8 cellular contexts compared by ENCODE assay signal in the genomic region with DNA sequence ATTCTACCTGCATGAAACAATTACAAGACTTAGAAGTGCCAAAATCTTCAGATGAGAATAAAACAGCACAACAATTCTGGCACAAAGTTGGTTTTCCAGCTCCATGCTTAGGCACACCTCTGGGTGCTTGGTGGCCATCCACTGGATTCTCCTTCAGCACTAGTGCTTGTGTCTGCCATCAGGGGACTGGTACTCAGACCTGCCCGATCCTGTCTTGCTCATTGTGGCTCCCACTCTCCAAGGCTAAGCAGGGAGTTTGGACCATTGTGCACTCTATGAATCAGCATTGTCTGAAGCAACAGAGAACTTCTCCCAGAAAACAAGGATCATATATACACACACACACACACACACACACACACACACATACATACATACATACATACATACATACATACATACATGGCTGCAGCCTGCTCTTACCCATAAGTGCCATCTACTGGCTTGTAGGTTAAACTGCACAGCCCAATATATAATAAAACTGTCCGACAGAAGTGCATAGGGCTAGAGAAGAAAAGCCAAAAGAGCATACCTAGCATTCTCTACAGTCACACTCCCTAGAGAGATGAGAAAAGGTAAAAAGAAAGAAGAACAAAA.
DNase-seq lines count a peak whose midpoint lies in the region; ATAC-seq, FAIRE-seq and TF ChIP-seq lines count a peak whose summit lies in the region.

No MANE protein-coding gene starts in this region.

- POLR2A ChIA-PET in AG04450 (lab: Yijun Ruan, JAX) = no interaction called here

- ATAC-seq in GM18498 (IDR thresholded peaks at IDR 0.05; ENCODE audit: unreplicated experiment) (peak; percentile 94), HG02840 (IDR thresholded peaks at IDR 0.05; ENCODE audit: low FRiP score, unreplicated experiment) (peak; percentile 77), memory B cell (ENCODE audit: low read depth) (peak; percentile 60)

- H2AFZ ChIP-seq in astrocyte (ENCODE audit: low read depth, low read length) = no peak overlapping the region

- H3K4me1 Mint-ChIP-seq in astrocyte (ENCODE audit: low read depth, unreplicated experiment) = no peaks in the 10 kb centered on the region
- no peaks in the 10 kb centered on the region for H3K4me1 Mint-ChIP-seq in memory B cell

- H3K27ac Mint-ChIP-seq in astrocyte (ENCODE audit: unreplicated experiment) (no peak overlapping the region), memory B cell (no peak overlapping the region)

- no peaks in the 10 kb centered on the region for H3K27me3 ChIP-seq in AG04450 (ENCODE audit: control insufficient read depth, insufficient read depth, low read length)
- H3K27me3 ChIP-seq in astrocyte (ENCODE audit: insufficient read depth, low read length) = no peaks in the 10 kb centered on the region

- H3K9me3 ChIP-seq in AG04450 (ENCODE audit: control insufficient read depth, insufficient read depth, low read length) (no peaks in the 10 kb centered on the region), astrocyte (ENCODE audit: insufficient read depth, low read depth, low read length) (no peaks in the 10 kb centered on the region)

- peak; percentile 42 for TF ChIP-seq CTCF in AG04450 (IDR thresholded peaks at IDR 0.05; ENCODE audit: low read depth, low read length)
- TF ChIP-seq CTCF in astrocyte (IDR thresholded peaks at IDR 0.05; ENCODE audit: insufficient read depth, low read depth, low read length) = peak; percentile 38

- H3K9me3 Mint-ChIP-seq in astrocyte (ENCODE audit: unreplicated experiment) (no peaks in the 10 kb centered on the region), memory B cell (no peaks in the 10 kb centered on the region)

- H3K36me3 Mint-ChIP-seq in astrocyte (ENCODE audit: low read depth, unreplicated experiment) (no peaks in the 10 kb centered on the region), memory B cell (no peaks in the 10 kb centered on the region)

- no peak overlapping the region for H3K4me2 ChIP-seq in astrocyte (ENCODE audit: low read length)

- H3K9ac ChIP-seq in astrocyte (ENCODE audit: low read length) = no peak overlapping the region

- H3K4me3 ChIP-seq in AG04450 (ENCODE audit: low read depth, low read length) (no peak overlapping the region), astrocyte (ENCODE audit: insufficient read depth, low read depth, low read length) (no peak overlapping the region)

- H3K4me3 Mint-ChIP-seq in astrocyte (ENCODE audit: unreplicated experiment) (no peak overlapping the region), memory B cell (no peak overlapping the region)

- no peak for FAIRE-seq in astrocyte (lab: Jason Lieb, UNC)

- H3K4me1 ChIP-seq in astrocyte (ENCODE audit: insufficient read depth, low read length) = no peaks in the 10 kb centered on the region

- no peaks in the 10 kb centered on the region for H3K79me2 ChIP-seq in astrocyte (ENCODE audit: insufficient read depth, low read length)

- CTCF ChIA-PET in AG04450 (lab: Charles Lee) = interaction anchor here (1.6 kb wide), 1 partner anchor 550 kb away, joined by 3 read pairs; no protein-coding TSS in a partner anchor

- DNase-seq in AG04450 (ENCODE audit: low read depth, low spot score) = no peak
- peak in 2 of 3 experiments; percentile 16 to 54 for DNase-seq in NCI-H1417 (lab: John Stamatoyannopoulos, UW)
- peak; percentile 1 for DNase-seq in astrocyte (ENCODE audit: low read depth)
- DNase-seq in memory B cell (ENCODE audit: low spot score in 2 of 2) = peak in 1 of 2 donors; percentile 6
- DNase-seq in cerebellar nuclear complex (lab: John Stamatoyannopoulos, UW) = no peak
- DNase-seq in stimulated activated CD4-positive, alpha-beta T cell treated with anti-CD3 and anti-CD28 coated beads, Interleukin-2, amount 100 ng/mL, for 48 hours = no peak

- H3K36me3 ChIP-seq in astrocyte (ENCODE audit: insufficient read depth, low read length) = no peaks in the 10 kb centered on the region

- H3K27ac ChIP-seq in AG04450 (ENCODE audit: low read depth, low read length) = no peak overlapping the region
- H3K27ac ChIP-seq in astrocyte (ENCODE audit: low read depth, low read length) = no peak overlapping the region

- no peaks in the 10 kb centered on the region for H4K20me1 ChIP-seq in astrocyte (ENCODE audit: insufficient read depth, low read length)

- no peaks in the 10 kb centered on the region for H3K27me3 Mint-ChIP-seq in astrocyte (ENCODE audit: low read depth, unreplicated experiment)
- H3K27me3 Mint-ChIP-seq in memory B cell = peaks cover 6% of the 10 kb centered on the region

Comparison
In these comparisons a context has a peak if more than half of its experiments do, and no peak if none do; other contexts are left out.
1. DNase-seq: peak in NCI-H1417 (2 of 3) and astrocyte (single experiment); none in AG04450 (single experiment), cerebellar nuclear complex (0 of 2) and stimulated activated CD4-positive, alpha-beta T cell treated with anti-CD3 and anti-CD28 coated beads, Interleukin-2, amount 100 ng/mL, for 48 hours (0 of 2).
2. Peak in every context shown above with its lines, with median percentiles within 50 percentile points of each other: ATAC-seq.